Comparison of ENCODE assay signal across 14 cellular contexts in the genomic region with DNA sequence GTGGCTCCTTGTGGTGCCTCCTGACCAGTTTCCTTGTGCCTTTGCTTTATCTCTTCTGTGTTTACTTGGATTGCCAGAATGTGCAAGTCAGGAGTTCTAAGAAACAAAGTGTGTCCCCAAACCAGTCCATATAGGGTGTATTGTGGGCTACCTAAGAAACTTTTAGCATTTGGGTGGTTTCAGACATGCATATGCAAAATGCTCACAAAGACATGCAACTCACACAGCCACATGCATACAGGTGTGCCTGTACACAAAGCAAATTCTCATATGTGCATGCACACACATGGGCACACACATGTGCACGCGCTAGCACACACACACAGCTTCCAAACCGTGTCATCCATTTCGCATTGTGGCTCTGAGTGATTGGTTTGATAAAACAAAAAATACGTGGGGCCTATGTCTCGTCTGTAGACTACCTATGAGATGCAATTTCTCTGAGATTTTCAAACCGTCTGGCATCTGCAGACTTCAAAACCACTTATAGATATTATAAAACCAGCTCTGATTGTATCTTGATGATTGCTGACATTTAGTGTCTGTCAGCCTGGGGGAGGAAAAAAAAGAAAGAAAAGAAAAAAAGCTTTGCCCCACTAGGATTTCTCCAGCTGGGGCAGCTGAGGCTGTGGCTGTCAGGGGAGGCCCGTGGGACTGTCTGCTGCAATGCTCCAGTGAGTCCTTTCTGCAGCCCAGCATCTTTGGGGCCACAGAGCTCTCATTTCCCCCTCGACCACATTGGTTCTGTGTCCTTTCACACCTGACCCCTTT.
DNase-seq lines count a peak whose midpoint lies in the region; ATAC-seq and TF ChIP-seq lines count a peak whose summit lies in the region.
"Had no signal": no experiment of that assay in that cellular context is flagged by ENCODE, and none has a peak within 500 bp of the region (broad histone marks: within the 10 kb centered on the region; RNA-seq: fewer than 3 reads in every experiment).

No MANE protein-coding gene starts in this region.

- ATAC-seq in GM18505 (IDR thresholded peaks at IDR 0.05; ENCODE audit: unreplicated experiment) (peak; percentile 96), GM21528 (IDR thresholded peaks at IDR 0.05; ENCODE audit: low FRiP score, unreplicated experiment) (peak; percentile 86), HG03159 (IDR thresholded peaks at IDR 0.05; ENCODE audit: unreplicated experiment) (peak; percentile 84)
- ATAC-seq: activated CD8-positive, alpha-beta memory T cell treated with anti-CD3 and anti-CD28 coated beads, Interleukin-2, amount 10 ng/mL, durations not matched to agents 7 days and 5 days; Right ventricle myocardium inferior had no signal

- intact Hi-C loops in esophagus squamous epithelium (cut with DNase I), result no loop called here

- WGBS in esophagus squamous epithelium, 2 donors, result 59 to 75% methylated on average over 9 of the region's 9 CpGs

- no peaks in the 10 kb centered on the region for H3K36me3 ChIP-seq in esophagus squamous epithelium

- no peak overlapping the region for H3K27ac ChIP-seq in esophagus squamous epithelium

- H3K9me3 Mint-ChIP-seq in HFFc6, result peaks cover 54% of the 10 kb centered on the region

- H3K27ac Mint-ChIP-seq in HFFc6, result no peak overlapping the region
- H3K27ac Mint-ChIP-seq: activated CD8-positive, alpha-beta memory T cell treated with anti-CD3 and anti-CD28 coated beads, Interleukin-2, amount 10 ng/mL, durations not matched to agents 7 days and 5 days had no signal

- TF ChIP-seq CTCF in esophagus squamous epithelium (IDR thresholded peaks at IDR 0.05) (no peak), HFFc6 (IDR thresholded peaks at IDR 0.05) (no peak)

- 0 out of 2 replicates have a peak, but pooled peaks cover under 1% of the 10 kb centered on the region for H3K27me3 Mint-ChIP-seq in HFFc6 (ENCODE audit: insufficient read depth)
- H3K27me3 Mint-ChIP-seq: activated CD8-positive, alpha-beta memory T cell treated with anti-CD3 and anti-CD28 coated beads, Interleukin-2, amount 10 ng/mL, durations not matched to agents 7 days and 5 days had no signal

- H3K9me3 ChIP-seq in esophagus squamous epithelium, result no peaks in the 10 kb centered on the region

- DNase-seq in germinal center (ENCODE audit: low spot score) (peak; percentile 47), T-helper 1 cell (no peak), NCI-H526 treated with DMSO at 0.1 percent for 48 hours (lab: John Stamatoyannopoulos, UW) (no peak), esophagus squamous epithelium (lab: John Stamatoyannopoulos, UW) (no peak), HFFc6 (no peak)
- DNase-seq: activated CD8-positive, alpha-beta memory T cell treated with anti-CD3 and anti-CD28 coated beads, Interleukin-2, amount 10 ng/mL, durations not matched to agents 7 days and 5 days; foreskin fibroblast; mesendoderm; MM.1S; substantia nigra had no signal

- no peaks in the 10 kb centered on the region for H3K27me3 ChIP-seq in esophagus squamous epithelium

- no peak for TF ChIP-seq POLR2A in GM18505 (IDR thresholded peaks at IDR 0.05; ENCODE audit: borderline replicate concordance, extremely low read depth, insufficient read depth, insufficient read length)
- no peak for TF ChIP-seq POLR2A in esophagus squamous epithelium (IDR thresholded peaks at IDR 0.05)

- H3K4me1 Mint-ChIP-seq in HFFc6 (ENCODE audit: low read depth), result no peaks in the 10 kb centered on the region
- H3K4me1 Mint-ChIP-seq: activated CD8-positive, alpha-beta memory T cell treated with anti-CD3 and anti-CD28 coated beads, Interleukin-2, amount 10 ng/mL, durations not matched to agents 7 days and 5 days had no signal

- H3K4me3 ChIP-seq in esophagus squamous epithelium, result no peak overlapping the region

- H3K4me3 Mint-ChIP-seq in HFFc6, result no peak overlapping the region
- H3K4me3 Mint-ChIP-seq: activated CD8-positive, alpha-beta memory T cell treated with anti-CD3 and anti-CD28 coated beads, Interleukin-2, amount 10 ng/mL, durations not matched to agents 7 days and 5 days had no signal

- H3K36me3 Mint-ChIP-seq in HFFc6 (ENCODE audit: low read depth), result no peaks in the 10 kb centered on the region
- H3K36me3 Mint-ChIP-seq: activated CD8-positive, alpha-beta memory T cell treated with anti-CD3 and anti-CD28 coated beads, Interleukin-2, amount 10 ng/mL, durations not matched to agents 7 days and 5 days had no signal

- no peaks in the 10 kb centered on the region for H3K4me1 ChIP-seq in esophagus squamous epithelium
